8 cellular contexts compared by ENCODE assay signal in genomic region chr7:116211006-116211912, GRCh38. TPM values are rescaled to one million over a fixed set of nuclear protein-coding genes. Genes with fewer than 3 reads are reported as not detected.
A peak's percentile ranks its signal among the peaks of the same experiment; 100 is the strongest.
DNase-seq lines count a peak whose midpoint lies in the region; ATAC-seq and FAIRE-seq lines count a peak whose summit lies in the region.

No MANE protein-coding gene starts in this region.

- no peak for FAIRE-seq in urothelium cell line (lab: Jason Lieb, UNC)

- DNase-seq in D341Med (ENCODE audit: low spot score) (peak; percentile 45), HT1080 (ENCODE audit: low read depth) (peak; percentile 89), SHP77 treated with DMSO at 0.1 percent for 48 hours (lab: John Stamatoyannopoulos, UW) (peak; percentile 10), activated gamma-delta T cell treated with Interleukin-2 at 50 U/mL for 16 hours (peak; percentile 76), Right ventricle myocardium inferior (ENCODE audit: missing footprints) (peak; percentile 83), posterior vena cava (ENCODE audit: low spot score) (peak; percentile 91), urothelium cell line (ENCODE audit: low spot score) (peak; percentile 85)

- ATAC-seq in GM21381 (IDR thresholded peaks at IDR 0.05; ENCODE audit: unreplicated experiment) (peak; percentile 67), Right ventricle myocardium inferior (peak; percentile 89)

- intact Hi-C loops in Right ventricle myocardium inferior (cut with DNase I), result loop anchor here (2.0 kb wide), 1 partner anchor 16 kb away; no protein-coding TSS in a partner anchor
- intact Hi-C loops in posterior vena cava (cut with DNase I), result no loop called here

RNA-seq across cellular contexts. Expression of gene TES, which starts 0.9 kb away (rescaled TPM):
- total RNA-seq in HT1080 (2014; rRNA removed; shearing (Covaris generic)), result 48.8 and 54.8 TPM in 2 replicates
- 38.5 and 46.2 TPM in 2 replicates for polyA plus RNA-seq in HT1080 (2015; cell fraction: cytosol; rRNA removed)
- polyA plus RNA-seq in HT1080 (2015; cell fraction: nucleus; rRNA removed), result 178 and 196 TPM in 2 replicates
- 21.2 TPM for total RNA-seq in Right ventricle myocardium inferior
- 100 to 1,000 TPM; 292 to 317 TPM for total RNA-seq in posterior vena cava

Comparison
In these comparisons a context has a peak if more than half of its experiments do, and no peak if none do; other contexts are left out.
1. Peak in every context shown above with its lines: DNase-seq and ATAC-seq.
2. DNase-seq: peak in every context shown above with its lines; median percentile 91 in posterior vena cava; 89 in HT1080; 85 in urothelium cell line; 83 in Right ventricle myocardium inferior; 76 in activated gamma-delta T cell treated with Interleukin-2 at 50 U/mL for 16 hours; 45 in D341Med; 10 in SHP77 treated with DMSO at 0.1 percent for 48 hours.